8 cellular contexts compared by ENCODE assay signal in the genomic region with DNA sequence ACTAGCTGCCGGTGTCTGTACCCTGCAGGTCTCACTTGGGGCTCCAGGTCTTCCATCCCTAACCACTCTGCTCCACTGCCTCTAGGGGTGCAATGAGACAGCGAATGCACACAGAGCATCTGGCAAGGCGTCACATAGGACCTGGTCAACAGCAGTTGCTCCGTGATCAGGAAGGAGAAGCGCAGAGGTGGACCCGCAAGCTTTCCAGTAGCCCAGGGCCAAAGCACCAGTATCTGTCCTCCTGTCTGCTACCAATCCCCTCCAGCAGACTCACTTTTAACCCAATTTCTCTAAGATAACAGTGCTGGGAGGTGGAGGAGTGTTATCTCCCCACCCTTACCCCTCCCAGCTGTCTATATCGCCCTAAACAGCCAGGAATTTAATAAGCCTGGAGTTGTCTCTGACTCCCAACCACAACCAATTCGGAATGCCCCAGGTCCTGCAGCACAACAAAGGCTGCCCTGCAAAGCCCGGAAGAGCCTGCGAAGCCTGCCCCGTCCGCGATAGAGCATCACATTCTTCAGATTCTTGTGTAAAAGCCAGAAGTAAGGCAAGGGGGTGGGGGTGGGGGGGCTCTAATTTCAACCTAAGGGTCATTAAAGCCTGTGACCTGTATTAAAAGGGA.
DNase-seq lines count a peak whose midpoint lies in the region; ATAC-seq lines count a peak whose summit lies in the region.

No MANE protein-coding gene starts in this region.

- H3K36me3 ChIP-seq in HUES6 (ENCODE audit: control insufficient read depth, insufficient read depth, low read length) (peaks cover 5% of the 10 kb centered on the region; the same call in 1 of the 2 replicates), iPS DF 6.9 (ENCODE audit: control insufficient read depth, insufficient read depth, low read length) (no peaks in the 10 kb centered on the region)

- H3K27ac ChIP-seq in HUES6 (ENCODE audit: low read depth, low read length) (peak overlapping the region; percentile 89), iPS DF 6.9 (ENCODE audit: low read length) (peak overlapping the region; percentile 22)

- no peaks in the 10 kb centered on the region for H3K9me3 ChIP-seq in HUES6 (ENCODE audit: control insufficient read depth, insufficient read depth, low read depth, low read length)
- H3K9me3 ChIP-seq in iPS DF 6.9 (ENCODE audit: control insufficient read depth, insufficient read depth, low read length) = no peaks in the 10 kb centered on the region

- peak overlapping the region; percentile 92 for H3K27ac Mint-ChIP-seq in stimulated activated effector memory CD8-positive, alpha-beta T cell treated with anti-CD3 and anti-CD28 coated beads, Interleukin-12 subunit alpha, Interleukin-12 subunit beta, amount 100 ng/mL, for 72 hours

- H3K27me3 ChIP-seq in HUES6 (ENCODE audit: control insufficient read depth, insufficient read depth, low read length) = no peaks in the 10 kb centered on the region
- H3K27me3 ChIP-seq in iPS DF 6.9 (ENCODE audit: control insufficient read depth, insufficient read depth, low read length) = no peaks in the 10 kb centered on the region

- DNase-seq in AG08395 (ENCODE audit: low spot score) (peak; percentile 84), amniotic stem cell (lab: John Stamatoyannopoulos, UW) (peak; percentile 59), iPS DF 6.9 (ENCODE audit: low read depth, low spot score) (peak; percentile 77), NCI-H1694 (lab: John Stamatoyannopoulos, UW) (no peak), NCI-H524 treated with DMSO at 0.1 percent for 48 hours (lab: John Stamatoyannopoulos, UW) (no peak)
- no peak for DNase-seq in stimulated activated effector memory CD8-positive, alpha-beta T cell treated with anti-CD3 and anti-CD28 coated beads, Interleukin-12 subunit alpha, Interleukin-12 subunit beta, amount 100 ng/mL, for 72 hours (ENCODE audit: low spot score in 2 of 2)

- H3K4me1 Mint-ChIP-seq in stimulated activated effector memory CD8-positive, alpha-beta T cell treated with anti-CD3 and anti-CD28 coated beads, Interleukin-12 subunit alpha, Interleukin-12 subunit beta, amount 100 ng/mL, for 72 hours = peaks cover 100% of the 10 kb centered on the region

- peaks cover 98% of the 10 kb centered on the region for H3K36me3 Mint-ChIP-seq in stimulated activated effector memory CD8-positive, alpha-beta T cell treated with anti-CD3 and anti-CD28 coated beads, Interleukin-12 subunit alpha, Interleukin-12 subunit beta, amount 100 ng/mL, for 72 hours

- H3K4me3 Mint-ChIP-seq in stimulated activated effector memory CD8-positive, alpha-beta T cell treated with anti-CD3 and anti-CD28 coated beads, Interleukin-12 subunit alpha, Interleukin-12 subunit beta, amount 100 ng/mL, for 72 hours = peak overlapping the region; percentile 99

- H3K4me1 ChIP-seq in HUES6 (ENCODE audit: control insufficient read depth, insufficient read depth, low read length) (peaks cover 83% of the 10 kb centered on the region), iPS DF 6.9 (ENCODE audit: control insufficient read depth, insufficient read depth, low read length) (peaks cover 36% of the 10 kb centered on the region)

- ATAC-seq in stimulated activated effector memory CD8-positive, alpha-beta T cell treated with anti-CD3 and anti-CD28 coated beads, Interleukin-12 subunit alpha, Interleukin-12 subunit beta, amount 100 ng/mL, for 72 hours = no peak
- no peak for ATAC-seq in HG02885 (IDR thresholded peaks at IDR 0.05; ENCODE audit: poor library complexity, unreplicated experiment)

- H3K9ac ChIP-seq in HUES6 (ENCODE audit: low read length) = peak overlapping the region; percentile 85

- WGBS in iPS DF 6.9 (ENCODE audit: insufficient coverage, insufficient read length) = no CpG with 5 or more reads among the region's 13 CpGs

- H3K9me3 Mint-ChIP-seq in stimulated activated effector memory CD8-positive, alpha-beta T cell treated with anti-CD3 and anti-CD28 coated beads, Interleukin-12 subunit alpha, Interleukin-12 subunit beta, amount 100 ng/mL, for 72 hours = no peaks in the 10 kb centered on the region

- H3K4me3 ChIP-seq in HUES6 (ENCODE audit: low read depth, low read length) (peak overlapping the region; percentile 48), iPS DF 6.9 (ENCODE audit: low read length) (no peak overlapping the region)

Comparison
In these comparisons a context has a peak if more than half of its experiments do, and no peak if none do; other contexts are left out.
1. DNase-seq: peak in AG08395 (single experiment), amniotic stem cell (single experiment) and iPS DF 6.9 (single experiment); none in stimulated activated effector memory CD8-positive, alpha-beta T cell treated with anti-CD3 and anti-CD28 coated beads, Interleukin-12 subunit alpha, Interleukin-12 subunit beta, amount 100 ng/mL, for 72 hours (0 of 2), NCI-H1694 (single experiment) and NCI-H524 treated with DMSO at 0.1 percent for 48 hours (single experiment).